Comparison of ENCODE assay signal across 1 cellular context in genomic region chr12:31574803-31575573, GRCh38.
A peak's percentile ranks its signal among the peaks of the same experiment; 100 is the strongest.
TF ChIP-seq lines count a peak whose summit lies in the region.

No MANE protein-coding gene starts in this region.

TF ChIP-seq in endothelial cell of umbilical vein, 7 proteins besides CTCF, POLR2A, EP300 and RAD21:
- TF ChIP-seq JUN (IDR thresholded peaks at IDR 0.05; ENCODE audit: borderline replicate concordance, insufficient read depth, insufficient read length, low read depth) (peak; percentile 53), MYC (IDR thresholded peaks at IDR 0.05; ENCODE audit: low read depth, low read length) (no peak)
